ENCODE assay signal across 34 cellular contexts in genomic region chrX:1020634-1021166, GRCh38.
"Had no signal": no experiment of that assay in that cellular context is flagged by ENCODE, and none has a peak within 500 bp of the region (broad histone marks: within the 10 kb centered on the region; RNA-seq: fewer than 3 reads in every experiment).

No MANE protein-coding gene starts in this region.

- H3K4me3 ChIP-seq: adrenal gland, body of pancreas, cardiac muscle cell, esophagus muscularis mucosa, gastrocnemius medialis, heart left ventricle had no signal

- H3K27me3 ChIP-seq: adrenal gland, body of pancreas, cardiac muscle cell, foreskin keratinocyte, heart left ventricle had no signal

- H3K36me3 ChIP-seq: adrenal gland, cardiac muscle cell, esophagus muscularis mucosa, gastrocnemius medialis, heart left ventricle had no signal

- H3K9me3 ChIP-seq: adrenal gland, gastrocnemius medialis had no signal

- H3K27ac ChIP-seq: adrenal gland, body of pancreas, cardiac muscle cell, esophagus muscularis mucosa, foreskin keratinocyte, gastrocnemius medialis, heart left ventricle had no signal

- H3K4me1 ChIP-seq: adrenal gland, body of pancreas, esophagus muscularis mucosa, foreskin keratinocyte, gastrocnemius medialis, heart left ventricle had no signal

- DNase-seq: activated CD4-positive, alpha-beta memory T cell treated with anti-CD3 and anti-CD28 coated beads for 36 hours; activated CD4-positive, alpha-beta T cell treated with anti-CD3 and anti-CD28 coated beads for 36 hours; activated CD4-positive, alpha-beta T cell treated with anti-CD3 and anti-CD28 coated beads, Interleukin-2, amount 10 ng/mL, durations not matched to agents 24 days and 14 days; activated CD4-positive, CD25-positive, alpha-beta regulatory T cell; activated CD4-positive, CD25-positive, alpha-beta regulatory T cell treated with anti-CD3 and anti-CD28 coated beads, Interleukin-2, amount 50 U/mL, for 72 hours; activated CD8-positive, alpha-beta memory T cell treated with anti-CD3 and anti-CD28 coated beads, Interleukin-2, amount 10 ng/mL, durations not matched to agents 7 days and 5 days; activated CD8-positive, alpha-beta memory T cell treated with anti-CD3 and anti-CD28 coated beads, Interleukin-2, amount 50 U/mL, for 4 hours; activated CD8-positive, alpha-beta T cell treated with anti-CD3 and anti-CD28 coated beads, Interleukin-2, amount 10 ng/mL, durations not matched to agents 7 days and 5 days; activated effector memory CD4-positive, alpha-beta T cell treated with anti-CD3 and anti-CD28 coated beads, Interleukin-2, amount 50 U/mL, for 16 hours; activated naive CD4-positive, alpha-beta T cell treated with anti-CD3 and anti-CD28 coated beads for 36 hours; activated naive CD8-positive, alpha-beta T cell treated with anti-CD3 and anti-CD28 coated beads for 36 hours; activated naive CD8-positive, alpha-beta T cell treated with anti-CD3 and anti-CD28 coated beads, Interleukin-2, amount 50 U/mL, for 24 hours; activated T-cell treated with anti-CD3 and anti-CD28 coated beads, Interleukin-2, amount 50 U/mL, for 1 hour; activated T-cell treated with anti-CD3 and anti-CD28 coated beads, Interleukin-2, amount 50 U/mL, for 48 hours; adrenal gland; amygdala; aorta; body of pancreas; central memory CD4-positive, alpha-beta T cell; cerebellar nuclear complex; cortex of kidney; dermis blood vessel endothelial cell; effector CD4-positive, alpha-beta T cell; effector memory CD8-positive, alpha-beta T cell; erythroblast; foreskin keratinocyte; gastrocnemius medialis; glutamatergic neuron; heart left ventricle; T-helper 1 cell; T-helper 17 cell; T1000 had no signal
